Comparison of ENCODE assay signal across 20 cellular contexts in genomic region chr11:121212696-121213567, GRCh38.
DNase-seq lines count a peak whose midpoint lies in the region; ATAC-seq, FAIRE-seq and TF ChIP-seq lines count a peak whose summit lies in the region.
"Had no signal": no experiment of that assay in that cellular context is flagged by ENCODE, and none has a peak within 500 bp of the region (broad histone marks: within the 10 kb centered on the region; RNA-seq: fewer than 3 reads in every experiment).

No MANE protein-coding gene starts in this region.

- no peak for TF ChIP-seq POLR2A in HepG2 (IDR thresholded peaks at IDR 0.05; ENCODE audit: insufficient read depth in 1 of 2, low read depth in 2 of 2, low read length in 2 of 2)

- no peak for DNase-seq in HepG2 (ENCODE audit: low spot score)
- DNase-seq in RPMI8226 = peak; percentile 9
- peak; percentile 76 for DNase-seq in left lobe of liver (ENCODE audit: low spot score)
- no peak for DNase-seq in upper lobe of right lung
- DNase-seq in pancreas = no peak
- DNase-seq in NCI-H1105 treated with DMSO at 0.1 percent for 48 hours (lab: John Stamatoyannopoulos, UW) = no peak
- DNase-seq: CD4-positive, CD25-positive, alpha-beta regulatory T cell; EL; GF-D8; NCI-H1092; NCI-H1436 treated with DMSO at 0.1 percent for 48 hours; NCI-H1930; NCI-H226; NCI-H510A treated with DMSO at 0.1 percent for 48 hours; NCI-H748 treated with DMSO at 0.1 percent for 48 hours; SIG-M5 had no signal

- ATAC-seq in HepG2 (no peak), left lobe of liver (peak; percentile 97), upper lobe of right lung (peak; percentile 29), pancreas (no peak), HG03520 (IDR thresholded peaks at IDR 0.05; ENCODE audit: unreplicated experiment) (no peak)
- ATAC-seq: K562 had no signal

- in situ Hi-C loops in HepG2 (cut with HindIII; ENCODE audit: extremely low pct_ligation_motif_present, low pct_unique_long_range_greater_than_20kb) = no loop called here

- H3K4me3 ChIP-seq in liver (ENCODE audit: low read depth in 1 of 3, low read length in 3 of 3) (no peak overlapping the region), HepG2 (replicated peaks in 1 of 3; ENCODE audit: insufficient read depth in 1 of 3, low read depth in 2 of 3, low read length in 3 of 3) (no peak overlapping the region), upper lobe of right lung (no peak overlapping the region), pancreas (no peak overlapping the region)
- H3K4me3 ChIP-seq: K562 had no signal

- WGBS in liver = 62% methylated on average over 6 of the region's 6 CpGs
- 3% methylated on average over 3 of the region's 6 CpGs for WGBS in HepG2 (ENCODE audit: low lambda C conversion rate)
- 67 to 78% methylated on average over 6 of the region's 6 CpGs for WGBS in pancreas, 2 donors

- no peaks in the 10 kb centered on the region for H3K27me3 ChIP-seq in liver (ENCODE audit: control insufficient read depth in 4 of 4, insufficient read depth in 4 of 4, low read length in 3 of 4)
- H3K27me3 ChIP-seq in HepG2 (ENCODE audit: control insufficient read depth in 1 of 2, insufficient read depth in 2 of 2, low read length in 2 of 2) = no peaks in the 10 kb centered on the region
- peaks cover 3% of the 10 kb centered on the region for H3K27me3 ChIP-seq in upper lobe of right lung
- H3K27me3 ChIP-seq in pancreas = no peaks in the 10 kb centered on the region

- CTCF ChIA-PET in HepG2 (lab: Yijun Ruan, JAX; ENCODE audit: low intra/inter-chr PET ratio, low total read pairs) = no interaction called here

- TF ChIP-seq RAD21 in liver (IDR thresholded peaks at IDR 0.05) (no peak), HepG2 (CRISPR knock-in tag; IDR thresholded peaks at IDR 0.05) (no peak)

- H3K79me2 ChIP-seq in HepG2 (ENCODE audit: insufficient read depth, low read length) = no peaks in the 10 kb centered on the region

- H3K4me1 ChIP-seq in liver (ENCODE audit: control insufficient read depth in 4 of 4, insufficient read depth in 4 of 4, low read length in 3 of 4) (peaks cover 0 to 9% (median 3%) of the 10 kb centered on the region in 4 donors), HepG2 (ENCODE audit: insufficient read depth, low read length) (no peaks in the 10 kb centered on the region), upper lobe of right lung (no peaks in the 10 kb centered on the region), pancreas (peaks cover 0 to 4% (median under 1%) of the 10 kb centered on the region in 3 donors)

- H2AFZ ChIP-seq in HepG2 (ENCODE audit: low read length) = no peak overlapping the region

- no peak for TF ChIP-seq EP300 in HepG2 (IDR thresholded peaks at IDR 0.05; ENCODE audit: low read depth in 2 of 2, low read length in 2 of 2)
- no peak for TF ChIP-seq EP300 in HepG2 (CRISPR knock-in tag; IDR thresholded peaks at IDR 0.05; ENCODE audit: borderline replicate concordance)

- no peaks in the 10 kb centered on the region for H4K20me1 ChIP-seq in HepG2 (ENCODE audit: insufficient read depth, low read length)

- intact Hi-C loops in HepG2 (cut with micrococcal nuclease; ENCODE audit: unreplicated experiment) (no loop called here), upper lobe of right lung (cut with DNase I) (no loop called here), pancreas (cut with DNase I) (no loop called here)

- H3K9me3 ChIP-seq in liver (ENCODE audit: control insufficient read depth in 4 of 4, low read length in 3 of 4) (no peaks in the 10 kb centered on the region), HepG2 (ENCODE audit: low read length) (no peaks in the 10 kb centered on the region), upper lobe of right lung (no peaks in the 10 kb centered on the region), pancreas (no peaks in the 10 kb centered on the region)

- FAIRE-seq in HepG2 (lab: Jason Lieb, UNC) (no peak), pancreas (lab: Jason Lieb, UNC) (no peak)
- FAIRE-seq: H54, K562 had no signal

- H3K4me2 ChIP-seq in HepG2 (ENCODE audit: low read depth, low read length) = no peak overlapping the region

- H3K36me3 ChIP-seq in liver (ENCODE audit: control insufficient read depth in 4 of 4, insufficient read depth in 3 of 4, low read depth in 1 of 4, low read length in 3 of 4) = no peaks in the 10 kb centered on the region
- no peaks in the 10 kb centered on the region for H3K36me3 ChIP-seq in HepG2 (replicated peaks in 1 of 2; ENCODE audit: control insufficient read depth in 1 of 2, insufficient read depth in 2 of 2, low read length in 2 of 2)
- H3K36me3 ChIP-seq in upper lobe of right lung = no peaks in the 10 kb centered on the region
- no peaks in the 10 kb centered on the region for H3K36me3 ChIP-seq in pancreas

- no peak overlapping the region for H3K27ac ChIP-seq in liver (ENCODE audit: low read depth in 1 of 2, low read length in 2 of 2)
- H3K27ac ChIP-seq in HepG2 (ENCODE audit: extremely low read length, insufficient read depth, low read length) = no peak overlapping the region
- H3K27ac ChIP-seq in upper lobe of right lung = no peak overlapping the region
- H3K27ac ChIP-seq in pancreas = no peak overlapping the region

- POLR2A ChIA-PET in HepG2 (lab: Yijun Ruan, JAX) = no interaction called here

- no peak for TF ChIP-seq CTCF in liver (IDR thresholded peaks at IDR 0.05; ENCODE audit: low read depth, low read length, missing input control)
- no peak for TF ChIP-seq CTCF in HepG2 (CRISPR knock-in tag; IDR thresholded peaks at IDR 0.05)
- TF ChIP-seq CTCF in upper lobe of right lung (IDR thresholded peaks at IDR 0.05) = no peak
- no peak for TF ChIP-seq CTCF in pancreas (IDR thresholded peaks at IDR 0.05)

- H3K9ac ChIP-seq in liver (ENCODE audit: low read depth in 1 of 2, low read length in 2 of 2) (no peak overlapping the region), HepG2 (ENCODE audit: insufficient read depth, low read depth, low read length) (no peak overlapping the region)

- BruUV-seq in HepG2 (replicated peaks; lab: Mats Ljungman, UMichigan) = no TSS peak

TF ChIP-seq in liver, 16 proteins besides CTCF, POLR2A, EP300 and RAD21:
- TF ChIP-seq EGR1 (IDR thresholded peaks at IDR 0.05; ENCODE audit: low read depth in 2 of 2) = no peak
- TF ChIP-seq HNF4A (conservative IDR thresholded peaks at IDR 0.05) = peak in 1 of 2 donors; percentile 14
- no peak for TF ChIP-seq ATF3 (IDR thresholded peaks at IDR 0.05)
- TF ChIP-seq, protein P1, sequence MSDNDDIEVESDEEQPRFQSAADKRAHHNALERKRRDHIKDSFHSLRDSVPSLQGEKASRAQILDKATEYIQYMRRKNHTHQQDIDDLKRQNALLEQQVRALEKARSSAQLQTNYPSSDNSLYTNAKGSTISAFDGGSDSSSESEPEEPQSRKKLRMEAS (IDR thresholded peaks at IDR 0.05) = no peak
- no peak for TF ChIP-seq FOXA1 (IDR thresholded peaks at IDR 0.05)
- peak; percentile 14 to 32 for TF ChIP-seq RXRA (IDR thresholded peaks at IDR 0.05)
- TF ChIP-seq YY1 (IDR thresholded peaks at IDR 0.05) = no peak

TF ChIP-seq in HepG2, 621 proteins besides CTCF, POLR2A, EP300 and RAD21:
- no peak for TF ChIP-seq ZNF382 (CRISPR knock-in tag; IDR thresholded peaks at IDR 0.05; ENCODE audit: borderline replicate concordance)
- TF ChIP-seq ZNF343 (CRISPR knock-in tag; IDR thresholded peaks at IDR 0.05) = no peak
- no peak for TF ChIP-seq ISX (CRISPR knock-in tag; conservative IDR thresholded peaks at IDR 0.05)
- no peak for TF ChIP-seq ZKSCAN5 (CRISPR knock-in tag; IDR thresholded peaks at IDR 0.05)
- TF ChIP-seq ZNF367 (CRISPR knock-in tag; IDR thresholded peaks at IDR 0.05; ENCODE audit: borderline replicate concordance) = no peak
- TF ChIP-seq LRRFIP1 (CRISPR knock-in tag; conservative IDR thresholded peaks at IDR 0.05) = no peak
- no peak for TF ChIP-seq CHD2 (IDR thresholded peaks at IDR 0.05; ENCODE audit: low read depth, low read length)
- TF ChIP-seq ZNF512B (CRISPR knock-in tag; IDR thresholded peaks at IDR 0.05; ENCODE audit: borderline replicate concordance) = no peak
- TF ChIP-seq PAX8 (CRISPR knock-in tag; IDR thresholded peaks at IDR 0.05; ENCODE audit: borderline replicate concordance) = no peak
- TF ChIP-seq ZNF660 (CRISPR knock-in tag; IDR thresholded peaks at IDR 0.05; ENCODE audit: borderline replicate concordance, low read depth) = no peak

Comparison
In these comparisons a context has a peak if more than half of its experiments do, and no peak if none do; other contexts are left out.
1. ATAC-seq: peak in left lobe of liver (single experiment) and upper lobe of right lung (single experiment); none in HepG2 (single experiment), pancreas (0 of 4) and HG03520 (single experiment).
2. DNase-seq: peak in RPMI8226 (single experiment) and left lobe of liver (single experiment); none in HepG2 (single experiment), upper lobe of right lung (single experiment), pancreas (0 of 6) and NCI-H1105 treated with DMSO at 0.1 percent for 48 hours (single experiment).